ENCODE assay signal across 8 cellular contexts in genomic region chr11:83006877-83007330, GRCh38.
DNase-seq lines count a peak whose midpoint lies in the region; ATAC-seq and TF ChIP-seq lines count a peak whose summit lies in the region.

No MANE protein-coding gene starts in this region.

- DNase-seq in NCI-H146 treated with DMSO at 0.1 percent for 48 hours (lab: John Stamatoyannopoulos, UW; ENCODE audit: unreplicated experiment): peak; percentile 69
- DNase-seq in endothelial cell (ENCODE audit: low spot score): no peak
- DNase-seq in NCI-H510A (lab: John Stamatoyannopoulos, UW): no peak
- no peak for DNase-seq in NCI-H2107 treated with DMSO at 0.1 percent for 48 hours (lab: John Stamatoyannopoulos, UW; ENCODE audit: unreplicated experiment)
- DNase-seq in inferior parietal cortex (ENCODE audit: extremely low spot score): no peak

- no peak for TF ChIP-seq CTCF in endothelial cell (IDR thresholded peaks at IDR 0.05; ENCODE audit: unreplicated experiment)

- no peak overlapping the region for H3K4me3 Mint-ChIP-seq in endothelial cell (ENCODE audit: unreplicated experiment)

- ATAC-seq in GM18517 (IDR thresholded peaks at IDR 0.05; ENCODE audit: unreplicated experiment) (peak; percentile 70), GM21526 (IDR thresholded peaks at IDR 0.05; ENCODE audit: low FRiP score, unreplicated experiment) (peak; percentile 74), esophagus mucosa (no peak)

- H3K4me1 Mint-ChIP-seq in endothelial cell (ENCODE audit: unreplicated experiment): peaks cover 35% of the 10 kb centered on the region

- H3K27me3 Mint-ChIP-seq in endothelial cell (ENCODE audit: unreplicated experiment): no peaks in the 10 kb centered on the region

- H3K27ac Mint-ChIP-seq in endothelial cell (ENCODE audit: unreplicated experiment): peak overlapping the region; percentile 44

- no peaks in the 10 kb centered on the region for H3K9me3 Mint-ChIP-seq in endothelial cell (ENCODE audit: unreplicated experiment)

- no peaks in the 10 kb centered on the region for H3K36me3 Mint-ChIP-seq in endothelial cell (ENCODE audit: low read depth, unreplicated experiment)
